9 cellular contexts compared by ENCODE assay signal in the genomic region with DNA sequence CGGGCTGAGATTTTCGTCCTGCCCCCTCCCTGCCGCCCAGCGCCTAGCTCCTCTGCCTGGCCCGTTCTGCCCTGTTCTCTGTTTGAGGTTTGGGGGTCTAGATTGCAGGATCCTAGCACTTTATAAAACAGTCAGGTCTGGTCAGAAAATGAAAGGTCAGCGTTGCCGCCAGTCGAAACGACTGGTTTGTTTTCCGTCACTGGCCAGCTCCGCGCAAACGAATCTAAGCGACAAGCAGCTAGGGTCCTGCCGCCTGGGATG. TPM values are rescaled to one million over a fixed set of nuclear protein-coding genes. Genes with fewer than 3 reads are reported as not detected.
A peak's percentile ranks its signal among the peaks of the same experiment; 100 is the strongest.
DNase-seq lines count a peak whose midpoint lies in the region.
"Had no signal": no experiment of that assay in that cellular context is flagged by ENCODE, and none has a peak within 500 bp of the region (broad histone marks: within the 10 kb centered on the region; RNA-seq: fewer than 3 reads in every experiment).

No MANE protein-coding gene starts in this region.

- H3K27me3 ChIP-seq in GM23248 (replicated peaks; ENCODE audit: insufficient read depth) = peaks cover 85% of the 10 kb centered on the region
- peaks cover 99% of the 10 kb centered on the region for H3K27me3 ChIP-seq in iPS-15b (ENCODE audit: control insufficient read depth, insufficient read depth, low read length)

- no peaks in the 10 kb centered on the region for H3F3A ChIP-seq in GM23248 (ENCODE audit: insufficient read depth)

- no peaks in the 10 kb centered on the region for H3K27me3 Mint-ChIP-seq in activated CD4-positive, alpha-beta memory T cell treated with anti-CD3 and anti-CD28 coated beads, Interleukin-2, amount 10 ng/mL, durations not matched to agents 7 days and 5 days

- H3K4me2 ChIP-seq in GM23248 (ENCODE audit: unreplicated experiment) = no peak overlapping the region

- H3K79me2 ChIP-seq in GM23248 (ENCODE audit: insufficient read depth) = no peaks in the 10 kb centered on the region

- H3K9me2 ChIP-seq in GM23248 (ENCODE audit: insufficient read depth) = no peaks in the 10 kb centered on the region

- H2AFZ ChIP-seq in GM23248 = peak overlapping the region; percentile 32; the same call in 1 of the 2 replicates

- no peak overlapping the region for H3K9ac ChIP-seq in GM23248
- H3K9ac ChIP-seq in iPS-15b (ENCODE audit: low read depth, low read length) = no peak overlapping the region

- H3K9me3 Mint-ChIP-seq in activated CD4-positive, alpha-beta memory T cell treated with anti-CD3 and anti-CD28 coated beads, Interleukin-2, amount 10 ng/mL, durations not matched to agents 7 days and 5 days = no peaks in the 10 kb centered on the region

- H3K36me3 Mint-ChIP-seq in activated CD4-positive, alpha-beta memory T cell treated with anti-CD3 and anti-CD28 coated beads, Interleukin-2, amount 10 ng/mL, durations not matched to agents 7 days and 5 days (ENCODE audit: low read depth) = peaks cover 77% of the 10 kb centered on the region

- H3K36me3 ChIP-seq in GM23248 (ENCODE audit: low read depth) = no peaks in the 10 kb centered on the region
- H3K36me3 ChIP-seq in iPS-15b (ENCODE audit: control insufficient read depth, insufficient read depth, low read length) = no peaks in the 10 kb centered on the region

- H3K27ac ChIP-seq in GM23248 = no peak overlapping the region
- H3K27ac ChIP-seq in skin epidermis = peak overlapping the region in 3 of 21 experiments; percentile 11 to 49 (median 29)

- H3K4me1 Mint-ChIP-seq in activated CD4-positive, alpha-beta memory T cell treated with anti-CD3 and anti-CD28 coated beads, Interleukin-2, amount 10 ng/mL, durations not matched to agents 7 days and 5 days = peaks cover 55% of the 10 kb centered on the region

- in situ Hi-C loops in GM23248 (cut with MboI) = no loop called here

- H3K4me3 ChIP-seq in GM23248 = peak overlapping the region; percentile 33
- H3K4me3 ChIP-seq in iPS-15b (ENCODE audit: low read depth, low read length) = peak overlapping the region; percentile 65
- H3K4me3 ChIP-seq in skin epidermis = peak overlapping the region; percentile 37 to 54 (median 48)

- H3K27ac Mint-ChIP-seq in activated CD4-positive, alpha-beta memory T cell treated with anti-CD3 and anti-CD28 coated beads, Interleukin-2, amount 10 ng/mL, durations not matched to agents 7 days and 5 days = peak overlapping the region; percentile 92

- H4K20me1 ChIP-seq in GM23248 (ENCODE audit: insufficient read depth) = no peaks in the 10 kb centered on the region

- POLR2A ChIA-PET in activated CD4-positive, alpha-beta memory T cell treated with anti-CD3 and anti-CD28 coated beads, Interleukin-2, amount 10 ng/mL, durations not matched to agents 7 days and 5 days (lab: Charles Lee) = interaction anchor here (0.8 to 9.8 kb wide), 19 partner anchors 7 to 485 kb away, joined by 3 to 372 read pairs (median 10); a partner anchor contains a TSS

- H3K4me3 Mint-ChIP-seq in activated CD4-positive, alpha-beta memory T cell treated with anti-CD3 and anti-CD28 coated beads, Interleukin-2, amount 10 ng/mL, durations not matched to agents 7 days and 5 days = peak overlapping the region; percentile 85

- WGBS in GM23248 (ENCODE audit: low coverage in 1 of 2, low lambda C conversion rate in 2 of 2, missing lambda C conversion rate in 2 of 2), 2 experiments = 0 to 2% methylated on average over 15 of the region's 15 CpGs

- H3K4me1 ChIP-seq in GM23248 (ENCODE audit: insufficient read depth) = peaks cover 9% of the 10 kb centered on the region; the same call in 1 of the 2 replicates
- peaks cover 5% of the 10 kb centered on the region for H3K4me1 ChIP-seq in iPS-15b (ENCODE audit: control insufficient read depth, insufficient read depth, low read length)

- CTCF ChIA-PET in activated CD4-positive, alpha-beta memory T cell treated with anti-CD3 and anti-CD28 coated beads, Interleukin-2, amount 10 ng/mL, durations not matched to agents 7 days and 5 days (lab: Charles Lee) = interaction anchor here (1.1 to 7.1 kb wide), 12 partner anchors 8 to 173 kb away, joined by 3 to 89 read pairs (median 6); no protein-coding TSS in a partner anchor

- DNase-seq in GM23248 = no peak
- no peak for DNase-seq in activated CD4-positive, alpha-beta memory T cell treated with anti-CD3 and anti-CD28 coated beads, Interleukin-2, amount 10 ng/mL, durations not matched to agents 7 days and 5 days
- DNase-seq in AML-193 (lab: John Stamatoyannopoulos, UW) = no peak
- no peak for DNase-seq in GOT3 (lab: John Stamatoyannopoulos, UW)
- DNase-seq in mesenteric fat pad (ENCODE audit: low spot score) = no peak
- no peak for DNase-seq in NAMALWA (ENCODE audit: low spot score)
- DNase-seq: NCI-H1930 had no signal

- H3K9me3 ChIP-seq in GM23248 (ENCODE audit: low read depth) (no peaks in the 10 kb centered on the region), iPS-15b (ENCODE audit: control insufficient read depth, insufficient read depth, low read length) (no peaks in the 10 kb centered on the region)

RNA-seq across cellular contexts. Expression of a gene that starts 4.4 kb away (rescaled TPM):
- not detected in 2 replicates for total RNA-seq in GM23248 (2014; rRNA removed; shearing (Covaris generic))
- polyA plus RNA-seq in GM23248 (2016; fragmentation: Nextera tagmentation; extraction: Ambion mirVana) = not detected in 2 replicates
- total RNA-seq in activated CD4-positive, alpha-beta memory T cell treated with anti-CD3 and anti-CD28 coated beads, Interleukin-2, amount 10 ng/mL, durations not matched to agents 7 days and 5 days = 10 to 100 TPM; 76.9 to 80.8 TPM
- total RNA-seq in mesenteric fat pad = 0.51 TPM

Comparison
In these comparisons a context has a peak if more than half of its experiments do, and no peak if none do; other contexts are left out.
1. RNA of a gene that starts 4.4 kb away (total RNA-seq): 76.9 to 80.8 TPM in activated CD4-positive, alpha-beta memory T cell treated with anti-CD3 and anti-CD28 coated beads, Interleukin-2, amount 10 ng/mL, durations not matched to agents 7 days and 5 days; 0.51 TPM in mesenteric fat pad (single experiment) and not detected in GM23248; every median in the first group is over 10 times any median in the second.
2. Peak in every context shown above with its lines, with median percentiles within 50 percentile points of each other: H3K4me3 ChIP-seq.